9 cellular contexts compared by ENCODE assay signal in the genomic region with DNA sequence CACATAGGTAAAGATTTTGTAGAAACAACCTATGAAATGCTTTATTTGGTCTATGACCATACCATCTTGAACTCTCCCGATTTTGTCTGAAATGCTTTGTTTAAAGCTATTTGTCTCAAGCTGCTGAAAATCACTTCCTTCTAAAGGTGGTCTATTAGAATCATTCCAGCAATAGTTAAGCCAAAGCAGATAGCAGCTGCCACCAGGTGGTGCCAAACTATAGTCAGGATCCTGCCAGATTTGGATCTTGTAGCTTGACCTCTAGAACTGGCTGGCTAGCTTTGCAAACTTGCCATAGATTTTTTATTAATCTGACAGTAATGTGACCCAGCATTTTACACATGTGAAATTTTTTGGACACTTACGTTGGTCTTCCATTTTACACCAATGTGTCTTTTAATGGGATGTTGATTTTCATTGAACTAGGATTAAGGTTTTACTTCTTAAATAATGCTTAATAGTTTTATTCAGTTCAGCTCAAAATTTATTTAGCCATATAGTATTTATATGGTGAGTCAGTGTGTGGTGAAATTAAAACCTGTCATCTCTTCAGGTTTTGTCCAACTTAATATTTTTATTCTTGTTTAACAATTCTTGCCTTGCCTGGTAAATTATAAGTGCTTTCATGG. TPM values are rescaled to one million over a fixed set of nuclear protein-coding genes. Genes with fewer than 3 reads are reported as not detected.
DNase-seq lines count a peak whose midpoint lies in the region; ATAC-seq, FAIRE-seq and TF ChIP-seq lines count a peak whose summit lies in the region.
"Had no signal": no experiment of that assay in that cellular context is flagged by ENCODE, and none has a peak within 500 bp of the region (broad histone marks: within the 10 kb centered on the region; RNA-seq: fewer than 3 reads in every experiment).

No MANE protein-coding gene starts in this region.

- peak; percentile 97 for FAIRE-seq in H54 (lab: Jason Lieb, UNC)

- H3K27ac ChIP-seq in Peyer's patch = no peak overlapping the region
- H3K27ac ChIP-seq in dorsolateral prefrontal cortex = no peak overlapping the region
- H3K27ac ChIP-seq: SK-N-MC had no signal

- H3K27ac Mint-ChIP-seq in activated T-helper 17 cell treated with anti-CD3 and anti-CD28 coated beads, Interleukin-2, amount 50 U/mL, for 72 hours = no peak overlapping the region

- ATAC-seq in activated T-helper 17 cell treated with anti-CD3 and anti-CD28 coated beads, Interleukin-2, amount 50 U/mL, for 72 hours (replicated peaks) = no peak
- no peak for ATAC-seq in HG02623 (IDR thresholded peaks at IDR 0.05; ENCODE audit: unreplicated experiment)

- TF ChIP-seq POLR2A in H54 (IDR thresholded peaks at IDR 0.05; ENCODE audit: low read depth, low read length) (no peak), Peyer's patch (IDR thresholded peaks at IDR 0.05) (no peak)

- no peaks in the 10 kb centered on the region for H3K27me3 Mint-ChIP-seq in activated T-helper 17 cell treated with anti-CD3 and anti-CD28 coated beads, Interleukin-2, amount 50 U/mL, for 72 hours

- H3K27me3 ChIP-seq in Peyer's patch = no peaks in the 10 kb centered on the region
- no peaks in the 10 kb centered on the region for H3K27me3 ChIP-seq in dorsolateral prefrontal cortex

- H3K36me3 Mint-ChIP-seq in activated T-helper 17 cell treated with anti-CD3 and anti-CD28 coated beads, Interleukin-2, amount 50 U/mL, for 72 hours (ENCODE audit: low read depth) = no peaks in the 10 kb centered on the region

- no peak overlapping the region for H3K4me3 Mint-ChIP-seq in activated T-helper 17 cell treated with anti-CD3 and anti-CD28 coated beads, Interleukin-2, amount 50 U/mL, for 72 hours

- in situ Hi-C loops in Caki2 (cut with HindIII; ENCODE audit: low pct_unique_long_range_greater_than_20kb, low sequenced_read_pairs) = no loop called here

- no peaks in the 10 kb centered on the region for H3K9me3 ChIP-seq in Peyer's patch

- peak in 5 of 6 experiments; percentile 13 to 62 (median 58) for TF ChIP-seq CTCF in Peyer's patch (IDR thresholded peaks at IDR 0.05)
- peak; percentile 48 to 83 (median 67) for TF ChIP-seq CTCF in dorsolateral prefrontal cortex (IDR thresholded peaks at IDR 0.05 in 54 of 56, conservative IDR thresholded peaks at IDR 0.05 in 2 of 56; ENCODE audit: low read depth in 1 of 56, partially characterized antibody in 56 of 56)

- H3K4me1 ChIP-seq in Peyer's patch = no peaks in the 10 kb centered on the region

- H3K4me1 Mint-ChIP-seq in activated T-helper 17 cell treated with anti-CD3 and anti-CD28 coated beads, Interleukin-2, amount 50 U/mL, for 72 hours = no peaks in the 10 kb centered on the region

- H3K36me3 ChIP-seq in Peyer's patch = peaks cover 0 to 35% (median 0%) of the 10 kb centered on the region in 3 donors

- intact Hi-C loops in dorsolateral prefrontal cortex (cut with DNase I) = no loop called here

- H3K9me3 Mint-ChIP-seq in activated T-helper 17 cell treated with anti-CD3 and anti-CD28 coated beads, Interleukin-2, amount 50 U/mL, for 72 hours = no peaks in the 10 kb centered on the region

- no peak overlapping the region for H3K4me3 ChIP-seq in Peyer's patch
- H3K4me3 ChIP-seq in dorsolateral prefrontal cortex = no peak overlapping the region
- H3K4me3 ChIP-seq: SK-N-MC had no signal

- DNase-seq in Caki2 (ENCODE audit: low read depth) (peak; percentile 23), H54 (ENCODE audit: insufficient read length, low spot score) (no peak), Peyer's patch (peak in 2 of 3 donors; percentile 42 to 66), dorsolateral prefrontal cortex (peak in 7 of 10 donors; percentile 36 to 77 (median 43)), midbrain (lab: John Stamatoyannopoulos, UW) (peak; percentile 72)
- DNase-seq in activated CD8-positive, alpha-beta memory T cell treated with anti-CD3 and anti-CD28 coated beads, Interleukin-2, amount 50 U/mL, for 48 hours = no peak

RNA-seq across cellular contexts. Expression of a gene that starts 19.7 kb away (rescaled TPM):
- total RNA-seq in Caki2 (2014; rRNA removed; shearing (Covaris generic); ENCODE audit: low replicate concordance) = 5.0 and 6.9 TPM in 2 replicates
- 10 to 100 TPM; 15.0 to 31.0 (median 22.4) TPM for total RNA-seq in Peyer's patch
- 10 to 100 TPM; 20.3 to 43.5 (median 27.9) TPM for total RNA-seq in dorsolateral prefrontal cortex
- 10 to 100 TPM; 34.0 to 47.4 TPM for total RNA-seq in activated T-helper 17 cell treated with anti-CD3 and anti-CD28 coated beads, Interleukin-2, amount 50 U/mL, for 72 hours

RNA-seq across cellular contexts. Expression of a gene that starts 38.0 kb away (rescaled TPM):
- total RNA-seq in Caki2 (2014; rRNA removed; shearing (Covaris generic); ENCODE audit: low replicate concordance) = 393 and 414 TPM in 2 replicates
- total RNA-seq in Peyer's patch (100 to 1,000 TPM; 339 to 452 (median 371) TPM), dorsolateral prefrontal cortex (100 to 1,000 TPM; 452 to 826 (median 596) TPM)
- 1,000 to 10,000 TPM in 1 of 2 donors, 100 to 1,000 TPM in 1; 622 to 1,188 TPM for total RNA-seq in activated T-helper 17 cell treated with anti-CD3 and anti-CD28 coated beads, Interleukin-2, amount 50 U/mL, for 72 hours

Comparison
In these comparisons a context has a peak if more than half of its experiments do, and no peak if none do; other contexts are left out.
1. DNase-seq: peak in Caki2 (single experiment), Peyer's patch (2 of 3), dorsolateral prefrontal cortex (7 of 10) and midbrain (single experiment); none in H54 (single experiment) and activated CD8-positive, alpha-beta memory T cell treated with anti-CD3 and anti-CD28 coated beads, Interleukin-2, amount 50 U/mL, for 48 hours (single experiment).